Comparison of ENCODE assay signal across 28 cellular contexts in genomic region chr7:16638282-16639265, GRCh38. TPM values are rescaled to one million over a fixed set of nuclear protein-coding genes. Genes with fewer than 3 reads are reported as not detected.
DNase-seq lines count a peak whose midpoint lies in the region; ATAC-seq and TF ChIP-seq lines count a peak whose summit lies in the region.
"Had no signal": no experiment of that assay in that cellular context is flagged by ENCODE, and none has a peak within 500 bp of the region (broad histone marks: within the 10 kb centered on the region; RNA-seq: fewer than 3 reads in every experiment).

No MANE protein-coding gene starts in this region.

- H3K9me3 ChIP-seq in heart left ventricle (no peaks in the 10 kb centered on the region), sigmoid colon (no peaks in the 10 kb centered on the region)
- H3K9me3 ChIP-seq: colonic mucosa, SK-N-SH had no signal

- WGBS in heart left ventricle, 4 donors: 32 to 43% (median 37%) methylated on average over 7 of the region's 7 CpGs
- WGBS in sigmoid colon, 2 donors: 87 to 88% methylated on average over 7 of the region's 7 CpGs

- H3K36me3 ChIP-seq in heart left ventricle (peaks cover 0 to 15% (median 11%) of the 10 kb centered on the region in 9 donors), sigmoid colon (no peaks in the 10 kb centered on the region)
- H3K36me3 ChIP-seq: colonic mucosa had no signal

- intact Hi-C loops in heart left ventricle (cut with DNase I): loop anchor here in 1 of 10 donors (5.0 kb wide), 1 partner anchor 1844 kb away; no protein-coding TSS in a partner anchor
- intact Hi-C loops in left cardiac atrium (cut with DNase I): no loop called here
- intact Hi-C loops in sigmoid colon (cut with DNase I): no loop called here

- TF ChIP-seq CTCF in heart left ventricle (IDR thresholded peaks at IDR 0.05) (no peak), sigmoid colon (IDR thresholded peaks at IDR 0.05) (no peak), GM10266 (IDR thresholded peaks at IDR 0.05; ENCODE audit: control insufficient read depth, insufficient read depth, low read depth, missing control alignments) (no peak)

- H3K27me3 ChIP-seq in heart left ventricle: no peaks in the 10 kb centered on the region
- H3K27me3 ChIP-seq in sigmoid colon: no peaks in the 10 kb centered on the region
- H3K27me3 ChIP-seq: colonic mucosa had no signal

- ATAC-seq in heart left ventricle (peak in 3 of 4 donors; percentile 26 to 40 (median 35)), left cardiac atrium (no peak), GM19351 (IDR thresholded peaks at IDR 0.05; ENCODE audit: unreplicated experiment) (no peak), GM21737 (IDR thresholded peaks at IDR 0.05; ENCODE audit: unreplicated experiment) (no peak)
- ATAC-seq: stimulated activated naive B cell treated with anti-CD40 and anti-IgM and Interleukin-4, amounts not matched to agents 10 μg/mL and 1 μg/mL and 100 μg/mL, for 72 hours had no signal

- no peak for TF ChIP-seq POLR2A in heart left ventricle (IDR thresholded peaks at IDR 0.05)
- no peak for TF ChIP-seq POLR2A in sigmoid colon (IDR thresholded peaks at IDR 0.05)

- TF ChIP-seq EP300 in sigmoid colon (IDR thresholded peaks at IDR 0.05): no peak

- DNase-seq in heart left ventricle (no peak), left cardiac atrium (no peak), NCI-H2227 treated with DMSO at 0.1 percent for 48 hours (lab: John Stamatoyannopoulos, UW) (peak; percentile 40), fibroblast of peridontal ligament (ENCODE audit: extremely low read depth) (peak; percentile 47), sigmoid colon (no peak), GM10266 (ENCODE audit: extremely low spot score) (no peak)
- DNase-seq: activated B cell treated with CpG ODN at 0.5 μM for 24 hours; activated CD4-positive, alpha-beta T cell treated with anti-CD3 and anti-CD28 coated beads, Interleukin-2, amount 10 ng/mL, durations not matched to agents 7 days and 5 days; activated effector memory CD4-positive, alpha-beta T cell treated with anti-CD3 and anti-CD28 coated beads, Interleukin-2, amount 50 U/mL, for 16 hours; activated naive CD8-positive, alpha-beta T cell treated with anti-CD3 and anti-CD28 coated beads for 36 hours; activated T-cell treated with anti-CD3 and anti-CD28 coated beads, Interleukin-2, amount 50 U/mL, for 24 hours; anterior cingulate cortex; Calu3; colonic mucosa; DMS79; effector CD8-positive, alpha-beta T cell; foreskin fibroblast; GDM1; H7; hippocampal formation; NCI-H2029; NCI-H526; SK-N-SH; stimulated activated naive B cell treated with anti-CD40 and anti-IgM and Interleukin-4, amounts not matched to agents 10 μg/mL and 1 μg/mL and 100 μg/mL, for 72 hours had no signal

- H3K4me3 ChIP-seq in heart left ventricle (no peak overlapping the region), sigmoid colon (no peak overlapping the region)
- H3K4me3 ChIP-seq: colonic mucosa, skin epidermis had no signal

- H3K4me1 ChIP-seq in heart left ventricle (peaks cover 5 to 84% (median 62%) of the 10 kb centered on the region in 12 donors), sigmoid colon (peaks cover 0 to 63% (median 45%) of the 10 kb centered on the region in 4 donors)

- H3K27ac ChIP-seq in heart left ventricle: peak overlapping the region in 11 of 12 donors; percentile 18 to 67 (median 41)
- H3K27ac ChIP-seq in sigmoid colon: peak overlapping the region; percentile 41 to 71 (median 56)
- H3K27ac ChIP-seq: 22Rv1, colonic mucosa had no signal

RNA-seq across cellular contexts. Expression of gene ANKMY2, which starts 7.0 kb away (rescaled TPM):
- total RNA-seq in heart left ventricle (10 to 100 TPM; 17.7 to 44.3 (median 28.3) TPM), left cardiac atrium (10 to 100 TPM; 25.1 to 28.6 TPM), sigmoid colon (10 to 100 TPM; 11.9 to 21.1 (median 14.3) TPM)
- polyA plus RNA-seq in heart left ventricle (10 to 100 TPM; 10.3 to 17.2 TPM), sigmoid colon (10 to 100 TPM; 12.9 to 21.0 (median 18.6) TPM)

RNA-seq across cellular contexts. Expression of gene BZW2, which starts 7.4 kb away (rescaled TPM):
- total RNA-seq in heart left ventricle: 100 to 1,000 TPM; 195 to 808 (median 308) TPM
- polyA plus RNA-seq in heart left ventricle: 100 to 1,000 TPM; 214 to 253 TPM
- 100 to 1,000 TPM; 133 to 144 TPM for total RNA-seq in left cardiac atrium
- total RNA-seq in sigmoid colon: 10 to 100 TPM; 49.7 to 65.4 (median 58.9) TPM
- 10 to 100 TPM; 51.1 to 70.7 (median 63.8) TPM for polyA plus RNA-seq in sigmoid colon

Comparison
In these comparisons a context has a peak if more than half of its experiments do, and no peak if none do; other contexts are left out.
1. ATAC-seq: peak in heart left ventricle (3 of 4); none in left cardiac atrium (0 of 2), GM19351 (single experiment) and GM21737 (single experiment).
2. DNase-seq: peak in NCI-H2227 treated with DMSO at 0.1 percent for 48 hours (single experiment) and fibroblast of peridontal ligament (single experiment); none in heart left ventricle (0 of 5), left cardiac atrium (single experiment), sigmoid colon (single experiment) and GM10266 (single experiment).